Comparison of ENCODE assay signal across 1 cellular context in the genomic region with DNA sequence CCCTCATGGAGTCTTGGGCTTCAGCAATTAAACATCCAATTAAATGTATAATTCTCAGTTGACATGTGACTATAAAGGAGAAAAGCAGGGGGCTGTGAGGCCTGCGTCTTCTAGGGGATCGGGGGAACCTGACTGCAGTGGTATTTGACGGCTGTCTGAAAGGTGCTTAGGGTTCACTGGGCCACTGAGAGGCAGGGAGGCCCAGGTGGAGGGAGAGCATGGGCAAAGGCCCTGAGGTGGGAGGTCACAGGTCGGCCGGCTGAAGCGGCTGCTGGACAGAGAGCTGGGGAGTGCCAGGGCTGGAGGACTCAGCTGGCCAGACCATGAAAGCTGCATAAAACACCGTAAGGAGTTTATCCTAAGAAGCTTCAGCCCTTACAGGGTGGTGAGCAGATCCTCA.
TF ChIP-seq lines count a peak whose summit lies in the region.

No MANE protein-coding gene starts in this region.

TF ChIP-seq in SK-N-SH, 30 proteins besides CTCF, POLR2A, EP300 and RAD21 (continued from another document):
- TF ChIP-seq, protein P1, sequence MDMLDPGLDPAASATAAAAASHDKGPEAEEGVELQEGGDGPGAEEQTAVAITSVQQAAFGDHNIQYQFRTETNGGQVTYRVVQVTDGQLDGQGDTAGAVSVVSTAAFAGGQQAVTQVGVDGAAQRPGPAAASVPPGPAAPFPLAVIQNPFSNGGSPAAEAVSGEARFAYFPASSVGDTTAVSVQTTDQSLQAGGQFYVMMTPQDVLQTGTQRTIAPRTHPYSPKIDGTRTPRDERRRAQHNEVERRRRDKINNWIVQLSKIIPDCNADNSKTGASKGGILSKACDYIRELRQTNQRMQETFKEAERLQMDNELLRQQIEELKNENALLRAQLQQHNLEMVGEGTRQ (IDR thresholded peaks at IDR 0.05; ENCODE audit: borderline replicate concordance, low read depth, low read length) = no peak
- TF ChIP-seq SMC3 (IDR thresholded peaks at IDR 0.05; ENCODE audit: low read depth, low read length) (no peak), GABPA (IDR thresholded peaks at IDR 0.05; ENCODE audit: low read depth) (no peak)
TF ChIP-seq in SK-N-SH: peak in this region for 0.
